In the genomic region with DNA sequence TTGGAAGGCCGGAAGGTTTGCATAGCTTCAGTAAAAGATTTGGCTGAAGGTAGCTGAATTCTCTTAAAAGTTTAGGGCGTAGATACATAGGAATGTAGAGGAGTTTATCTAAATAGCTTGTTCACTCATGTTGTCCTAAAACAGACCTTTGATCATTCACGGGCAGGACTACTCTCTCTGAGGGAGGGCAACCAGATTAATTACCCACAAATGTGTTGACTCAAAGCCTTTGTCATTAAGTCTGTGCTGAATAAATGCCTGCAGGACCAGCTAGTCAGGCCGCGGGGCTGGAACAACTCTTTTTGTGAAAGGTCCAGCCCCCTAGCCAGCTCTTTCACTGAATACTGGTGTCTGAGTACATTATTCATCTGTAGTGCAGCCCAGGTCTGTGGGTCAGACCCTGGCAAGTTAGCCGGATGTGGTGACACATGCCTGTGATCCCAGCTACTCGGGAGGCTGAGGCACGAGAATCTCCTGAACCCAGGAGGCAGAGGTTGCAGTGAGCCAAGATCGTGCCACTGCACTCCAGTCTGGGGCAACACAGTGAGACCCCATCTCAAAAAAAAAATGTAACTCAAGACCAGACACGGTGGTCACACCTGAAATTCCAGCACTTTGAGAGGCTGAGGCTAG, we compare ENCODE assay signal across 15 cellular contexts. TPM values are rescaled to one million over a fixed set of nuclear protein-coding genes. Genes with fewer than 3 reads are reported as not detected.
A peak's percentile ranks its signal among the peaks of the same experiment; 100 is the strongest.
DNase-seq lines count a peak whose midpoint lies in the region; ATAC-seq and TF ChIP-seq lines count a peak whose summit lies in the region.
"Had no signal": no experiment of that assay in that cellular context is flagged by ENCODE, and none has a peak within 500 bp of the region (broad histone marks: within the 10 kb centered on the region; RNA-seq: fewer than 3 reads in every experiment).

No MANE protein-coding gene starts in this region.

- TF ChIP-seq CTCF in heart left ventricle (IDR thresholded peaks at IDR 0.05) (no peak), WTC11 (IDR thresholded peaks at IDR 0.05) (no peak), lower lobe of right lung (IDR thresholded peaks at IDR 0.05) (no peak)

- ATAC-seq in left cardiac atrium (no peak), heart left ventricle (no peak), WTC11 (no peak), lower lobe of right lung (no peak)

- DNase-seq in left cardiac atrium (peak; percentile 12), heart left ventricle (no peak), WTC11 (ENCODE audit: low spot score) (no peak), lower lobe of right lung (peak; percentile 6), H7 (no peak), NCI-H1930 (lab: John Stamatoyannopoulos, UW) (no peak), substantia nigra (lab: John Stamatoyannopoulos, UW) (no peak), NCI-H446 (lab: John Stamatoyannopoulos, UW) (no peak)
- DNase-seq: 8988T; Calu3; CD4-positive, alpha-beta memory T cell; NCI-H1436 treated with DMSO at 0.1 percent for 48 hours; NCI-H2081; NCI-H510A; NCI-H82 had no signal

- H3K27me3 Mint-ChIP-seq in WTC11 (ENCODE audit: low read depth): 0 out of 2 replicates have a peak, but pooled peaks cover 2% of the 10 kb centered on the region

- H3K9me3 ChIP-seq in heart left ventricle (no peaks in the 10 kb centered on the region), lower lobe of right lung (no peaks in the 10 kb centered on the region)

- no peak for TF ChIP-seq POLR2A in heart left ventricle (IDR thresholded peaks at IDR 0.05)

- peaks cover 10 to 24% (median 16%) of the 10 kb centered on the region in 12 donors for H3K4me1 ChIP-seq in heart left ventricle
- peaks cover 18% of the 10 kb centered on the region for H3K4me1 ChIP-seq in lower lobe of right lung

- CTCF ChIA-PET in WTC11 (lab: Charles Lee): interaction anchor here (0.7 to 2.1 kb wide), 4 partner anchors 9 to 285 kb away, joined by 3 to 14 read pairs (median 3); no protein-coding TSS in a partner anchor

- H3K36me3 ChIP-seq in heart left ventricle (peaks cover 0 to 6% (median 0%) of the 10 kb centered on the region in 9 donors), lower lobe of right lung (no peaks in the 10 kb centered on the region), H7 (replicated peaks; ENCODE audit: control insufficient read depth, insufficient read depth, low read length) (peaks cover 3% of the 10 kb centered on the region)

- no peak overlapping the region for H3K27ac Mint-ChIP-seq in WTC11

- H3K36me3 Mint-ChIP-seq in WTC11: peaks cover 10% of the 10 kb centered on the region

- WGBS in heart left ventricle, 4 donors: 65 to 90% (median 79%) methylated on average over 9 to 10 of the region's 10 CpGs

- peaks cover 8% of the 10 kb centered on the region; the same call in 1 of the 2 replicates for H3K9me3 Mint-ChIP-seq in WTC11
- H3K9me3 Mint-ChIP-seq: CD4-positive, alpha-beta memory T cell had no signal

- H3K27me3 ChIP-seq in heart left ventricle (no peaks in the 10 kb centered on the region), lower lobe of right lung (ENCODE audit: low read depth) (no peaks in the 10 kb centered on the region), H7 (ENCODE audit: control insufficient read depth, insufficient read depth, low read length) (no peaks in the 10 kb centered on the region)

- H3K4me1 Mint-ChIP-seq in WTC11: peaks cover 32% of the 10 kb centered on the region

- intact Hi-C loops in left cardiac atrium (cut with DNase I): no loop called here
- intact Hi-C loops in heart left ventricle (cut with DNase I): loop anchor here in 2 of 10 donors (5.0 kb wide), 1 partner anchor 72 kb away; the partner anchor contains the start of gene PPFIA1 (in 2 of the 2)
- intact Hi-C loops in lower lobe of right lung (cut with DNase I): no loop called here

- no peak overlapping the region for H3K4me3 ChIP-seq in heart left ventricle
- no peak overlapping the region for H3K4me3 ChIP-seq in lower lobe of right lung
- H3K4me3 ChIP-seq in H7 (ENCODE audit: insufficient read depth, low read depth, low read length): no peak overlapping the region

- H3K4me3 Mint-ChIP-seq in WTC11: no peak overlapping the region

- H3K27ac ChIP-seq in heart left ventricle (no peak overlapping the region), lower lobe of right lung (no peak overlapping the region), substantia nigra (ENCODE audit: low read depth, low read length, poor library complexity, severe bottlenecking) (no peak overlapping the region)

- POLR2A ChIA-PET in WTC11 (lab: Charles Lee): interaction anchor here (0.6 kb wide), 1 partner anchor 237 kb away, joined by 3 read pairs; no protein-coding TSS in a partner anchor

TF ChIP-seq in WTC11, 78 proteins besides CTCF, POLR2A, EP300 and RAD21:
- TF ChIP-seq EMX1 (CRISPR knock-in tag; IDR thresholded peaks at IDR 0.05) (no peak), TCF7 (CRISPR knock-in tag; IDR thresholded peaks at IDR 0.05; ENCODE audit: low read depth) (no peak), ZNF121 (CRISPR knock-in tag; IDR thresholded peaks at IDR 0.05) (peak; percentile 79; the same call in 1 of the 2 replicates)
- TF ChIP-seq, protein P1, sequence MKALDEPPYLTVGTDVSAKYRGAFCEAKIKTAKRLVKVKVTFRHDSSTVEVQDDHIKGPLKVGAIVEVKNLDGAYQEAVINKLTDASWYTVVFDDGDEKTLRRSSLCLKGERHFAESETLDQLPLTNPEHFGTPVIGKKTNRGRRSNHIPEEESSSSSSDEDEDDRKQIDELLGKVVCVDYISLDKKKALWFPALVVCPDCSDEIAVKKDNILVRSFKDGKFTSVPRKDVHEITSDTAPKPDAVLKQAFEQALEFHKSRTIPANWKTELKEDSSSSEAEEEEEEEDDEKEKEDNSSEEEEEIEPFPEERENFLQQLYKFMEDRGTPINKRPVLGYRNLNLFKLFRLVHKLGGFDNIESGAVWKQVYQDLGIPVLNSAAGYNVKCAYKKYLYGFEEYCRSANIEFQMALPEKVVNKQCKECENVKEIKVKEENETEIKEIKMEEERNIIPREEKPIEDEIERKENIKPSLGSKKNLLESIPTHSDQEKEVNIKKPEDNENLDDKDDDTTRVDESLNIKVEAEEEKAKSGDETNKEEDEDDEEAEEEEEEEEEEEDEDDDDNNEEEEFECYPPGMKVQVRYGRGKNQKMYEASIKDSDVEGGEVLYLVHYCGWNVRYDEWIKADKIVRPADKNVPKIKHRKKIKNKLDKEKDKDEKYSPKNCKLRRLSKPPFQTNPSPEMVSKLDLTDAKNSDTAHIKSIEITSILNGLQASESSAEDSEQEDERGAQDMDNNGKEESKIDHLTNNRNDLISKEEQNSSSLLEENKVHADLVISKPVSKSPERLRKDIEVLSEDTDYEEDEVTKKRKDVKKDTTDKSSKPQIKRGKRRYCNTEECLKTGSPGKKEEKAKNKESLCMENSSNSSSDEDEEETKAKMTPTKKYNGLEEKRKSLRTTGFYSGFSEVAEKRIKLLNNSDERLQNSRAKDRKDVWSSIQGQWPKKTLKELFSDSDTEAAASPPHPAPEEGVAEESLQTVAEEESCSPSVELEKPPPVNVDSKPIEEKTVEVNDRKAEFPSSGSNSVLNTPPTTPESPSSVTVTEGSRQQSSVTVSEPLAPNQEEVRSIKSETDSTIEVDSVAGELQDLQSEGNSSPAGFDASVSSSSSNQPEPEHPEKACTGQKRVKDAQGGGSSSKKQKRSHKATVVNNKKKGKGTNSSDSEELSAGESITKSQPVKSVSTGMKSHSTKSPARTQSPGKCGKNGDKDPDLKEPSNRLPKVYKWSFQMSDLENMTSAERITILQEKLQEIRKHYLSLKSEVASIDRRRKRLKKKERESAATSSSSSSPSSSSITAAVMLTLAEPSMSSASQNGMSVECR (CRISPR knock-in tag; IDR thresholded peaks at IDR 0.05; ENCODE audit: borderline replicate concordance): no peak

RNA-seq across cellular contexts. Expression of gene FADD, which starts 2.8 kb away (rescaled TPM):
- total RNA-seq in left cardiac atrium (10 to 100 TPM; 11.1 to 11.3 TPM), heart left ventricle (10 to 100 TPM in 6 of 9 donors, 1 to 10 TPM in 3; 8.9 to 24.4 (median 10.2) TPM), WTC11 (2021) (49.0 to 58.6 TPM (median 53.9 TPM) in 3 replicates), lower lobe of right lung (23.0 TPM)
- 10 to 100 TPM in 1 of 2 donors, 1 to 10 TPM in 1; 8.5 to 18.7 TPM for polyA plus RNA-seq in heart left ventricle
- 100 and 101 TPM in 2 replicates for total RNA-seq in H7 (2014; rRNA removed; shearing (Covaris generic))

Comparison
In these comparisons a context has a peak if more than half of its experiments do, and no peak if none do; other contexts are left out.
1. DNase-seq: peak in left cardiac atrium (single experiment) and lower lobe of right lung (single experiment); none in heart left ventricle (0 of 5), WTC11 (single experiment), H7 (single experiment), NCI-H1930 (0 of 2), substantia nigra (0 of 49) and NCI-H446 (0 of 2).